ENCODE assay signal across 1 cellular context in genomic region chr20:50460608-50461268, GRCh38.
A peak's percentile ranks its signal among the peaks of the same experiment; 100 is the strongest.
TF ChIP-seq lines count a peak whose summit lies in the region.

No MANE protein-coding gene starts in this region.

TF ChIP-seq in HepG2, 621 proteins besides CTCF, POLR2A, EP300 and RAD21 (continued from another document and continues in another):
- TF ChIP-seq ZNF180 (CRISPR knock-in tag; IDR thresholded peaks at IDR 0.05; ENCODE audit: borderline replicate concordance, low read depth): no peak
- TF ChIP-seq ZNF777 (CRISPR knock-in tag; IDR thresholded peaks at IDR 0.05): peak; percentile 80
- peak; percentile 92; the same call in 1 of the 2 replicates for TF ChIP-seq REPIN1 (CRISPR knock-in tag; IDR thresholded peaks at IDR 0.05; ENCODE audit: borderline replicate concordance, low read depth)
- TF ChIP-seq CBX2 (IDR thresholded peaks at IDR 0.05; ENCODE audit: low read depth, low read length): no peak
- no peak for TF ChIP-seq CBX2 (CRISPR knock-in tag; IDR thresholded peaks at IDR 0.05; ENCODE audit: low read depth)
- TF ChIP-seq, protein P1, sequence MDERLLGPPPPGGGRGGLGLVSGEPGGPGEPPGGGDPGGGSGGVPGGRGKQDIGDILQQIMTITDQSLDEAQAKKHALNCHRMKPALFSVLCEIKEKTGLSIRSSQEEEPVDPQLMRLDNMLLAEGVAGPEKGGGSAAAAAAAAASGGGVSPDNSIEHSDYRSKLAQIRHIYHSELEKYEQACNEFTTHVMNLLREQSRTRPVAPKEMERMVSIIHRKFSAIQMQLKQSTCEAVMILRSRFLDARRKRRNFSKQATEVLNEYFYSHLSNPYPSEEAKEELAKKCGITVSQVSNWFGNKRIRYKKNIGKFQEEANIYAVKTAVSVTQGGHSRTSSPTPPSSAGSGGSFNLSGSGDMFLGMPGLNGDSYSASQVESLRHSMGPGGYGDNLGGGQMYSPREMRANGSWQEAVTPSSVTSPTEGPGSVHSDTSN (CRISPR knock-in tag; IDR thresholded peaks at IDR 0.05): no peak
- TF ChIP-seq ZNF431 (CRISPR knock-in tag; IDR thresholded peaks at IDR 0.05; ENCODE audit: borderline replicate concordance, low read depth): no peak
- no peak for TF ChIP-seq NBN (conservative IDR thresholded peaks at IDR 0.05)
- no peak for TF ChIP-seq RBM39 (IDR thresholded peaks at IDR 0.05; ENCODE audit: low read depth, low read length, poor library complexity, severe bottlenecking)
- TF ChIP-seq TRIM24 (CRISPR knock-in tag; IDR thresholded peaks at IDR 0.05): no peak
- TF ChIP-seq ZNF121 (CRISPR knock-in tag; IDR thresholded peaks at IDR 0.05): peak; percentile 96
- peak; percentile 56; the same call in 1 of the 2 replicates for TF ChIP-seq TAF1 (CRISPR knock-in tag; IDR thresholded peaks at IDR 0.05)
- peak; percentile 60; the same call in 1 of the 2 replicates for TF ChIP-seq ZNF746 (CRISPR knock-in tag; IDR thresholded peaks at IDR 0.05)
- TF ChIP-seq, protein P2, sequence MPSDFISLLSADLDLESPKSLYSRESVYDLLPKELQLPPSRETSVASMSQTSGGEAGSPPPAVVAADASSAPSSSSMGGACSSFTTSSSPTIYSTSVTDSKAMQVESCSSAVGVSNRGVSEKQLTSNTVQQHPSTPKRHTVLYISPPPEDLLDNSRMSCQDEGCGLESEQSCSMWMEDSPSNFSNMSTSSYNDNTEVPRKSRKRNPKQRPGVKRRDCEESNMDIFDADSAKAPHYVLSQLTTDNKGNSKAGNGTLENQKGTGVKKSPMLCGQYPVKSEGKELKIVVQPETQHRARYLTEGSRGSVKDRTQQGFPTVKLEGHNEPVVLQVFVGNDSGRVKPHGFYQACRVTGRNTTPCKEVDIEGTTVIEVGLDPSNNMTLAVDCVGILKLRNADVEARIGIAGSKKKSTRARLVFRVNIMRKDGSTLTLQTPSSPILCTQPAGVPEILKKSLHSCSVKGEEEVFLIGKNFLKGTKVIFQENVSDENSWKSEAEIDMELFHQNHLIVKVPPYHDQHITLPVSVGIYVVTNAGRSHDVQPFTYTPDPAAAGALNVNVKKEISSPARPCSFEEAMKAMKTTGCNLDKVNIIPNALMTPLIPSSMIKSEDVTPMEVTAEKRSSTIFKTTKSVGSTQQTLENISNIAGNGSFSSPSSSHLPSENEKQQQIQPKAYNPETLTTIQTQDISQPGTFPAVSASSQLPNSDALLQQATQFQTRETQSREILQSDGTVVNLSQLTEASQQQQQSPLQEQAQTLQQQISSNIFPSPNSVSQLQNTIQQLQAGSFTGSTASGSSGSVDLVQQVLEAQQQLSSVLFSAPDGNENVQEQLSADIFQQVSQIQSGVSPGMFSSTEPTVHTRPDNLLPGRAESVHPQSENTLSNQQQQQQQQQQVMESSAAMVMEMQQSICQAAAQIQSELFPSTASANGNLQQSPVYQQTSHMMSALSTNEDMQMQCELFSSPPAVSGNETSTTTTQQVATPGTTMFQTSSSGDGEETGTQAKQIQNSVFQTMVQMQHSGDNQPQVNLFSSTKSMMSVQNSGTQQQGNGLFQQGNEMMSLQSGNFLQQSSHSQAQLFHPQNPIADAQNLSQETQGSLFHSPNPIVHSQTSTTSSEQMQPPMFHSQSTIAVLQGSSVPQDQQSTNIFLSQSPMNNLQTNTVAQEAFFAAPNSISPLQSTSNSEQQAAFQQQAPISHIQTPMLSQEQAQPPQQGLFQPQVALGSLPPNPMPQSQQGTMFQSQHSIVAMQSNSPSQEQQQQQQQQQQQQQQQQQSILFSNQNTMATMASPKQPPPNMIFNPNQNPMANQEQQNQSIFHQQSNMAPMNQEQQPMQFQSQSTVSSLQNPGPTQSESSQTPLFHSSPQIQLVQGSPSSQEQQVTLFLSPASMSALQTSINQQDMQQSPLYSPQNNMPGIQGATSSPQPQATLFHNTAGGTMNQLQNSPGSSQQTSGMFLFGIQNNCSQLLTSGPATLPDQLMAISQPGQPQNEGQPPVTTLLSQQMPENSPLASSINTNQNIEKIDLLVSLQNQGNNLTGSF (CRISPR knock-in tag; IDR thresholded peaks at IDR 0.05): no peak
- no peak for TF ChIP-seq CENPT (CRISPR knock-in tag; IDR thresholded peaks at IDR 0.05; ENCODE audit: low read depth)
- TF ChIP-seq LBX2 (CRISPR knock-in tag; IDR thresholded peaks at IDR 0.05; ENCODE audit: borderline replicate concordance): no peak
- 0 out of 2 replicates have a peak, but pooled peaks have one; percentile 8 for TF ChIP-seq SIX4 (CRISPR knock-in tag; IDR thresholded peaks at IDR 0.05)
- TF ChIP-seq MZF1 (CRISPR knock-in tag; IDR thresholded peaks at IDR 0.05; ENCODE audit: borderline replicate concordance): no peak
- TF ChIP-seq ZNF367 (CRISPR knock-in tag; IDR thresholded peaks at IDR 0.05; ENCODE audit: borderline replicate concordance): no peak
- TF ChIP-seq HOMEZ (CRISPR knock-in tag; IDR thresholded peaks at IDR 0.05; ENCODE audit: low read depth): peak; percentile 75
- TF ChIP-seq, protein P3, sequence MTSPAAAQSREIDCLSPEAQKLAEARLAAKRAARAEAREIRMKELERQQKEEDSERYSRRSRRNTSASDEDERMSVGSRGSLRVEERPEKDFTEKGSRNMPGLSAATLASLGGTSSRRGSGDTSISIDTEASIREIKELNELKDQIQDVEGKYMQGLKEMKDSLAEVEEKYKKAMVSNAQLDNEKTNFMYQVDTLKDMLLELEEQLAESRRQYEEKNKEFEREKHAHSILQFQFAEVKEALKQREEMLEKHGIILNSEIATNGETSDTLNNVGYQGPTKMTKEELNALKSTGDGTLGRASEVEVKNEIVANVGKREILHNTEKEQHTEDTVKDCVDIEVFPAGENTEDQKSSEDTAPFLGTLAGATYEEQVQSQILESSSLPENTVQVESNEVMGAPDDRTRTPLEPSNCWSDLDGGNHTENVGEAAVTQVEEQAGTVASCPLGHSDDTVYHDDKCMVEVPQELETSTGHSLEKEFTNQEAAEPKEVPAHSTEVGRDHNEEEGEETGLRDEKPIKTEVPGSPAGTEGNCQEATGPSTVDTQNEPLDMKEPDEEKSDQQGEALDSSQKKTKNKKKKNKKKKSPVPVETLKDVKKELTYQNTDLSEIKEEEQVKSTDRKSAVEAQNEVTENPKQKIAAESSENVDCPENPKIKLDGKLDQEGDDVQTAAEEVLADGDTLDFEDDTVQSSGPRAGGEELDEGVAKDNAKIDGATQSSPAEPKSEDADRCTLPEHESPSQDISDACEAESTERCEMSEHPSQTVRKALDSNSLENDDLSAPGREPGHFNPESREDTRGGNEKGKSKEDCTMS (CRISPR knock-in tag; conservative IDR thresholded peaks at IDR 0.05): 0 out of 2 replicates have a peak, but pooled peaks have one; percentile 33
- no peak for TF ChIP-seq TBL1XR1 (IDR thresholded peaks at IDR 0.05; ENCODE audit: borderline replicate concordance, low read length, partially characterized antibody)
- peak; percentile 69 for TF ChIP-seq ZFY (CRISPR knock-in tag; IDR thresholded peaks at IDR 0.05)
- no peak for TF ChIP-seq NFATC3 (CRISPR knock-in tag; IDR thresholded peaks at IDR 0.05)
- TF ChIP-seq AFF4 (CRISPR knock-in tag; IDR thresholded peaks at IDR 0.05): peak; percentile 42; the same call in 1 of the 2 replicates
- TF ChIP-seq, protein P4, sequence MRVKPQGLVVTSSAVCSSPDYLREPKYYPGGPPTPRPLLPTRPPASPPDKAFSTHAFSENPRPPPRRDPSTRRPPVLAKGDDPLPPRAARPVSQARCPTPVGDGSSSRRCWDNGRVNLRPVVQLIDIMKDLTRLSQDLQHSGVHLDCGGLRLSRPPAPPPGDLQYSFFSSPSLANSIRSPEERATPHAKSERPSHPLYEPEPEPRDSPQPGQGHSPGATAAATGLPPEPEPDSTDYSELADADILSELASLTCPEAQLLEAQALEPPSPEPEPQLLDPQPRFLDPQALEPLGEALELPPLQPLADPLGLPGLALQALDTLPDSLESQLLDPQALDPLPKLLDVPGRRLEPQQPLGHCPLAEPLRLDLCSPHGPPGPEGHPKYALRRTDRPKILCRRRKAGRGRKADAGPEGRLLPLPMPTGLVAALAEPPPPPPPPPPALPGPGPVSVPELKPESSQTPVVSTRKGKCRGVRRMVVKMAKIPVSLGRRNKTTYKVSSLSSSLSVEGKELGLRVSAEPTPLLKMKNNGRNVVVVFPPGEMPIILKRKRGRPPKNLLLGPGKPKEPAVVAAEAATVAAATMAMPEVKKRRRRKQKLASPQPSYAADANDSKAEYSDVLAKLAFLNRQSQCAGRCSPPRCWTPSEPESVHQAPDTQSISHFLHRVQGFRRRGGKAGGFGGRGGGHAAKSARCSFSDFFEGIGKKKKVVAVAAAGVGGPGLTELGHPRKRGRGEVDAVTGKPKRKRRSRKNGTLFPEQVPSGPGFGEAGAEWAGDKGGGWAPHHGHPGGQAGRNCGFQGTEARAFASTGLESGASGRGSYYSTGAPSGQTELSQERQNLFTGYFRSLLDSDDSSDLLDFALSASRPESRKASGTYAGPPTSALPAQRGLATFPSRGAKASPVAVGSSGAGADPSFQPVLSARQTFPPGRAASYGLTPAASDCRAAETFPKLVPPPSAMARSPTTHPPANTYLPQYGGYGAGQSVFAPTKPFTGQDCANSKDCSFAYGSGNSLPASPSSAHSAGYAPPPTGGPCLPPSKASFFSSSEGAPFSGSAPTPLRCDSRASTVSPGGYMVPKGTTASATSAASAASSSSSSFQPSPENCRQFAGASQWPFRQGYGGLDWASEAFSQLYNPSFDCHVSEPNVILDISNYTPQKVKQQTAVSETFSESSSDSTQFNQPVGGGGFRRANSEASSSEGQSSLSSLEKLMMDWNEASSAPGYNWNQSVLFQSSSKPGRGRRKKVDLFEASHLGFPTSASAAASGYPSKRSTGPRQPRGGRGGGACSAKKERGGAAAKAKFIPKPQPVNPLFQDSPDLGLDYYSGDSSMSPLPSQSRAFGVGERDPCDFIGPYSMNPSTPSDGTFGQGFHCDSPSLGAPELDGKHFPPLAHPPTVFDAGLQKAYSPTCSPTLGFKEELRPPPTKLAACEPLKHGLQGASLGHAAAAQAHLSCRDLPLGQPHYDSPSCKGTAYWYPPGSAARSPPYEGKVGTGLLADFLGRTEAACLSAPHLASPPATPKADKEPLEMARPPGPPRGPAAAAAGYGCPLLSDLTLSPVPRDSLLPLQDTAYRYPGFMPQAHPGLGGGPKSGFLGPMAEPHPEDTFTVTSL (CRISPR knock-in tag; IDR thresholded peaks at IDR 0.05; ENCODE audit: borderline replicate concordance): no peak
- peak; percentile 78; the same call in 1 of the 2 replicates for TF ChIP-seq ERF (CRISPR knock-in tag; IDR thresholded peaks at IDR 0.05)
- TF ChIP-seq, protein P5, sequence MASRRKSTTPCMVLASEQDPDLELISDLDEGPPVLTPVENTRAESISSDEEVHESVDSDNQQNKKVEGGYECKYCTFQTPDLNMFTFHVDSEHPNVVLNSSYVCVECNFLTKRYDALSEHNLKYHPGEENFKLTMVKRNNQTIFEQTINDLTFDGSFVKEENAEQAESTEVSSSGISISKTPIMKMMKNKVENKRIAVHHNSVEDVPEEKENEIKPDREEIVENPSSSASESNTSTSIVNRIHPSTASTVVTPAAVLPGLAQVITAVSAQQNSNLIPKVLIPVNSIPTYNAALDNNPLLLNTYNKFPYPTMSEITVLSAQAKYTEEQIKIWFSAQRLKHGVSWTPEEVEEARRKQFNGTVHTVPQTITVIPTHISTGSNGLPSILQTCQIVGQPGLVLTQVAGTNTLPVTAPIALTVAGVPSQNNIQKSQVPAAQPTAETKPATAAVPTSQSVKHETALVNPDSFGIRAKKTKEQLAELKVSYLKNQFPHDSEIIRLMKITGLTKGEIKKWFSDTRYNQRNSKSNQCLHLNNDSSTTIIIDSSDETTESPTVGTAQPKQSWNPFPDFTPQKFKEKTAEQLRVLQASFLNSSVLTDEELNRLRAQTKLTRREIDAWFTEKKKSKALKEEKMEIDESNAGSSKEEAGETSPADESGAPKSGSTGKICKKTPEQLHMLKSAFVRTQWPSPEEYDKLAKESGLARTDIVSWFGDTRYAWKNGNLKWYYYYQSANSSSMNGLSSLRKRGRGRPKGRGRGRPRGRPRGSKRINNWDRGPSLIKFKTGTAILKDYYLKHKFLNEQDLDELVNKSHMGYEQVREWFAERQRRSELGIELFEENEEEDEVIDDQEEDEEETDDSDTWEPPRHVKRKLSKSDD (CRISPR knock-in tag; IDR thresholded peaks at IDR 0.05; ENCODE audit: low read depth): 0 out of 2 replicates have a peak, but pooled peaks have one; percentile 59
- no peak for TF ChIP-seq ZC3H4 (CRISPR knock-in tag; IDR thresholded peaks at IDR 0.05; ENCODE audit: borderline replicate concordance)
